In the genomic region with DNA sequence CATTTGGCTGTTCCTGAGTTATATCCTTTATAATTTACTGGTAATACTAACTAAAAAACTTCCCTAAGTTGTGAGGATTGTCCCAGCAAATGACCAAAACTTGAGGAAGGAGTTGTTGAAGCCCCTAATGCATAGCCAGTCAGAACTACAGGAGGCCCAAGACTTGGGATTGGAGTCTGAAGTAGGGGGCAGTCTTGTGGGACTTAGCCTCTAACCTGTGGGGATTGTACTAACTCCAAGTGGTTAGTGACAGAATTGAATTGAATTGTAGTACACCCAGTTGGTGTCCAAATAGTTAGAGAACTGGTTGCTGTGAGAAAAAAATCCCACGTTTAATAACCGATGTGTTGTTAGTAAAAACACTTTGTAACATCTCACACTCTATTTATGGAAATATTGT, we compare ENCODE assay signal across 1 cellular context.
TF ChIP-seq lines count a peak whose summit lies in the region.

No MANE protein-coding gene starts in this region.

TF ChIP-seq in GM23338, 12 proteins besides CTCF, POLR2A, EP300 and RAD21:
- TF ChIP-seq JUNB (IDR thresholded peaks at IDR 0.05; ENCODE audit: unreplicated experiment) (no peak), STAT1 (IDR thresholded peaks at IDR 0.05; ENCODE audit: unreplicated experiment) (no peak), NANOG (IDR thresholded peaks at IDR 0.05; ENCODE audit: borderline replicate concordance) (no peak), EZH2 (IDR thresholded peaks at IDR 0.05; ENCODE audit: low read depth, unreplicated experiment) (no peak), EZH2phosphoT487 (IDR thresholded peaks at IDR 0.05; ENCODE audit: unreplicated experiment) (no peak), ZNF331 (CRISPR knock-in tag; IDR thresholded peaks at IDR 0.05; ENCODE audit: low read depth) (no peak), CREB1 (CRISPR knock-in tag; IDR thresholded peaks at IDR 0.05; ENCODE audit: low read depth) (no peak), ZNF114 (CRISPR knock-in tag; IDR thresholded peaks at IDR 0.05) (no peak), POLR2AphosphoS5 (IDR thresholded peaks at IDR 0.05; ENCODE audit: low read depth) (no peak)
- TF ChIP-seq, protein P1, sequence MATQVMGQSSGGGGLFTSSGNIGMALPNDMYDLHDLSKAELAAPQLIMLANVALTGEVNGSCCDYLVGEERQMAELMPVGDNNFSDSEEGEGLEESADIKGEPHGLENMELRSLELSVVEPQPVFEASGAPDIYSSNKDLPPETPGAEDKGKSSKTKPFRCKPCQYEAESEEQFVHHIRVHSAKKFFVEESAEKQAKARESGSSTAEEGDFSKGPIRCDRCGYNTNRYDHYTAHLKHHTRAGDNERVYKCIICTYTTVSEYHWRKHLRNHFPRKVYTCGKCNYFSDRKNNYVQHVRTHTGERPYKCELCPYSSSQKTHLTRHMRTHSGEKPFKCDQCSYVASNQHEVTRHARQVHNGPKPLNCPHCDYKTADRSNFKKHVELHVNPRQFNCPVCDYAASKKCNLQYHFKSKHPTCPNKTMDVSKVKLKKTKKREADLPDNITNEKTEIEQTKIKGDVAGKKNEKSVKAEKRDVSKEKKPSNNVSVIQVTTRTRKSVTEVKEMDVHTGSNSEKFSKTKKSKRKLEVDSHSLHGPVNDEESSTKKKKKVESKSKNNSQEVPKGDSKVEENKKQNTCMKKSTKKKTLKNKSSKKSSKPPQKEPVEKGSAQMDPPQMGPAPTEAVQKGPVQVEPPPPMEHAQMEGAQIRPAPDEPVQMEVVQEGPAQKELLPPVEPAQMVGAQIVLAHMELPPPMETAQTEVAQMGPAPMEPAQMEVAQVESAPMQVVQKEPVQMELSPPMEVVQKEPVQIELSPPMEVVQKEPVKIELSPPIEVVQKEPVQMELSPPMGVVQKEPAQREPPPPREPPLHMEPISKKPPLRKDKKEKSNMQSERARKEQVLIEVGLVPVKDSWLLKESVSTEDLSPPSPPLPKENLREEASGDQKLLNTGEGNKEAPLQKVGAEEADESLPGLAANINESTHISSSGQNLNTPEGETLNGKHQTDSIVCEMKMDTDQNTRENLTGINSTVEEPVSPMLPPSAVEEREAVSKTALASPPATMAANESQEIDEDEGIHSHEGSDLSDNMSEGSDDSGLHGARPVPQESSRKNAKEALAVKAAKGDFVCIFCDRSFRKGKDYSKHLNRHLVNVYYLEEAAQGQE (IDR thresholded peaks at IDR 0.05; ENCODE audit: unreplicated experiment): no peak
- TF ChIP-seq, protein P2, sequence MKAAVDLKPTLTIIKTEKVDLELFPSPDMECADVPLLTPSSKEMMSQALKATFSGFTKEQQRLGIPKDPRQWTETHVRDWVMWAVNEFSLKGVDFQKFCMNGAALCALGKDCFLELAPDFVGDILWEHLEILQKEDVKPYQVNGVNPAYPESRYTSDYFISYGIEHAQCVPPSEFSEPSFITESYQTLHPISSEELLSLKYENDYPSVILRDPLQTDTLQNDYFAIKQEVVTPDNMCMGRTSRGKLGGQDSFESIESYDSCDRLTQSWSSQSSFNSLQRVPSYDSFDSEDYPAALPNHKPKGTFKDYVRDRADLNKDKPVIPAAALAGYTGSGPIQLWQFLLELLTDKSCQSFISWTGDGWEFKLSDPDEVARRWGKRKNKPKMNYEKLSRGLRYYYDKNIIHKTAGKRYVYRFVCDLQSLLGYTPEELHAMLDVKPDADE (IDR thresholded peaks at IDR 0.05): no peak
- TF ChIP-seq, protein P3, sequence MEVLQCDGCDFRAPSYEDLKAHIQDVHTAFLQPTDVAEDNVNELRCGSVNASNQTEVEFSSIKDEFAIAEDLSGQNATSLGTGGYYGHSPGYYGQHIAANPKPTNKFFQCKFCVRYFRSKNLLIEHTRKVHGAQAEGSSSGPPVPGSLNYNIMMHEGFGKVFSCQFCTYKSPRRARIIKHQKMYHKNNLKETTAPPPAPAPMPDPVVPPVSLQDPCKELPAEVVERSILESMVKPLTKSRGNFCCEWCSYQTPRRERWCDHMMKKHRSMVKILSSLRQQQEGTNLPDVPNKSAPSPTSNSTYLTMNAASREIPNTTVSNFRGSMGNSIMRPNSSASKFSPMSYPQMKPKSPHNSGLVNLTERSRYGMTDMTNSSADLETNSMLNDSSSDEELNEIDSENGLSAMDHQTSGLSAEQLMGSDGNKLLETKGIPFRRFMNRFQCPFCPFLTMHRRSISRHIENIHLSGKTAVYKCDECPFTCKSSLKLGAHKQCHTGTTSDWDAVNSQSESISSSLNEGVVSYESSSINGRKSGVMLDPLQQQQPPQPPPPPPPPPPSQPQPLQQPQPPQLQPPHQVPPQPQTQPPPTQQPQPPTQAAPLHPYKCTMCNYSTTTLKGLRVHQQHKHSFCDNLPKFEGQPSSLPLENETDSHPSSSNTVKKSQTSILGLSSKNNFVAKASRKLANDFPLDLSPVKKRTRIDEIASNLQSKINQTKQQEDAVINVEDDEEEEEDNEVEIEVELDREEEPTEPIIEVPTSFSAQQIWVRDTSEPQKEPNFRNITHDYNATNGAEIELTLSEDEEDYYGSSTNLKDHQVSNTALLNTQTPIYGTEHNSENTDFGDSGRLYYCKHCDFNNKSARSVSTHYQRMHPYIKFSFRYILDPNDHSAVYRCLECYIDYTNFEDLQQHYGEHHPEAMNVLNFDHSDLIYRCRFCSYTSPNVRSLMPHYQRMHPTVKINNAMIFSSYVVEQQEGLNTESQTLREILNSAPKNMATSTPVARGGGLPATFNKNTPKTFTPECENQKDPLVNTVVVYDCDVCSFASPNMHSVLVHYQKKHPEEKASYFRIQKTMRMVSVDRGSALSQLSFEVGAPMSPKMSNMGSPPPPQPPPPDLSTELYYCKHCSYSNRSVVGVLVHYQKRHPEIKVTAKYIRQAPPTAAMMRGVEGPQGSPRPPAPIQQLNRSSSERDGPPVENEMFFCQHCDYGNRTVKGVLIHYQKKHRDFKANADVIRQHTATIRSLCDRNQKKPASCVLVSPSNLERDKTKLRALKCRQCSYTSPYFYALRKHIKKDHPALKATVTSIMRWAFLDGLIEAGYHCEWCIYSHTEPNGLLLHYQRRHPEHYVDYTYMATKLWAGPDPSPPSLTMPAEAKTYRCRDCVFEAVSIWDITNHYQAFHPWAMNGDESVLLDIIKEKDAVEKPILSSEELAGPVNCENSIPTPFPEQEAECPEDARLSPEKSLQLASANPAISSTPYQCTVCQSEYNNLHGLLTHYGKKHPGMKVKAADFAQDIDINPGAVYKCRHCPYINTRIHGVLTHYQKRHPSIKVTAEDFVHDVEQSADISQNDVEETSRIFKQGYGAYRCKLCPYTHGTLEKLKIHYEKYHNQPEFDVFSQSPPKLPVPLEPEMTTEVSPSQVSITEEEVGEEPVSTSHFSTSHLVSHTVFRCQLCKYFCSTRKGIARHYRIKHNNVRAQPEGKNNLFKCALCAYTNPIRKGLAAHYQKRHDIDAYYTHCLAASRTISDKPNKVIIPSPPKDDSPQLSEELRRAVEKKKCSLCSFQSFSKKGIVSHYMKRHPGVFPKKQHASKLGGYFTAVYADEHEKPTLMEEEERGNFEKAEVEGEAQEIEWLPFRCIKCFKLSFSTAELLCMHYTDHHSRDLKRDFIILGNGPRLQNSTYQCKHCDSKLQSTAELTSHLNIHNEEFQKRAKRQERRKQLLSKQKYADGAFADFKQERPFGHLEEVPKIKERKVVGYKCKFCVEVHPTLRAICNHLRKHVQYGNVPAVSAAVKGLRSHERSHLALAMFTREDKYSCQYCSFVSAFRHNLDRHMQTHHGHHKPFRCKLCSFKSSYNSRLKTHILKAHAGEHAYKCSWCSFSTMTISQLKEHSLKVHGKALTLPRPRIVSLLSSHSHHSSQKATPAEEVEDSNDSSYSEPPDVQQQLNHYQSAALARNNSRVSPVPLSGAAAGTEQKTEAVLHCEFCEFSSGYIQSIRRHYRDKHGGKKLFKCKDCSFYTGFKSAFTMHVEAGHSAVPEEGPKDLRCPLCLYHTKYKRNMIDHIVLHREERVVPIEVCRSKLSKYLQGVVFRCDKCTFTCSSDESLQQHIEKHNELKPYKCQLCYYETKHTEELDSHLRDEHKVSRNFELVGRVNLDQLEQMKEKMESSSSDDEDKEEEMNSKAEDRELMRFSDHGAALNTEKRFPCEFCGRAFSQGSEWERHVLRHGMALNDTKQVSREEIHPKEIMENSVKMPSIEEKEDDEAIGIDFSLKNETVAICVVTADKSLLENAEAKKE (CRISPR knock-in tag; IDR thresholded peaks at IDR 0.05): no peak
